ENCODE assay signal across 8 cellular contexts in the genomic region with DNA sequence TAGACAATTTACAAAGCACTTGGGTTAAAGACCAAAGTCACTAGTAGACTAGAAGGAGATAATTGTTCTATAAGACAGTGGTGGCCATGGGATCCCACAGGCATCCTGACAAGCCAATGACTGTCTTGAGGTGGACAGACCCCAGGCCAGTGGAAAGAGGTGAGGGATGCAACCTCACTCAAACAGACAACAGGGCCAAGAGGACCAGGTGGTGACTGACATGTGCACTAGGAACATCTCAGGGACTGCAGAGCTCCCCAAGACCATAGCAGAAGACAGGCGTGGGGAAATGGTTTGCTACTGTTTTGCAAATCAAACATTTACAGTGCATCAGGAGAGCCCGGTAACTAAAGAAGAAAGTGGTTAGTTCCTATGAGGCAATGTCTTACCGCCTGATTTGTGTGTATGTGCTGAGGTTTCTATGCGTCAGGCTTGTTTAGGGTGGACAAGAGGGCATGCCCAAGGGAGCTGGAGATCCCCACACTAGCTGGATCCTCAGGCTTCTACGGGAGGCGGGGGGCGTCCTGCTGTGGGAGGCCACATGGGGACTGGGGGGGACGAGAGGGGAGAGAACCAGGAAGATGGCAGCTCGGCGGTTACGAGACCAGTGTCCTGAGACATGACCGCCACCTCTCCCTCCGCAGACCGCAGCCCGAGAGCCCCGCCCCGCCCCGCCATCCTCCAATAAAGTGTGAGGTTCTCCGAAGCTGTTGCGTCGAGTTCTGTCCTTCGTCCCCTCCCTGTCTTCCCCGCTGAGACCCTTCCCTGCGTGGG. TPM values are rescaled to one million over a fixed set of nuclear protein-coding genes. Genes with fewer than 3 reads are reported as not detected.
DNase-seq lines count a peak whose midpoint lies in the region; ATAC-seq lines count a peak whose summit lies in the region.

No MANE protein-coding gene starts in this region.

- no peaks in the 10 kb centered on the region for H3K27me3 Mint-ChIP-seq in CD4-positive, alpha-beta memory T cell

- POLR2A ChIA-PET in CD4-positive, alpha-beta memory T cell (lab: Charles Lee; ENCODE audit: partially characterized antibody), result interaction anchor here (0.5 to 2.5 kb wide), 5 partner anchors 8 to 164 kb away, joined by 3 to 13 read pairs (median 4); a partner anchor contains a TSS

- H3K27me3 ChIP-seq in CD4-positive, alpha-beta memory T cell (ENCODE audit: insufficient read depth, low read length), result no peaks in the 10 kb centered on the region

- peak overlapping the region; percentile 62 for H3K27ac ChIP-seq in CD4-positive, alpha-beta memory T cell (ENCODE audit: low read depth, low read length)

- peaks cover 26% of the 10 kb centered on the region for H3K4me1 ChIP-seq in CD4-positive, alpha-beta memory T cell (ENCODE audit: insufficient read depth, low read length)

- peaks cover 20% of the 10 kb centered on the region for H3K36me3 ChIP-seq in CD4-positive, alpha-beta memory T cell (ENCODE audit: insufficient read depth, low read length)

- CTCF ChIA-PET in CD4-positive, alpha-beta memory T cell (lab: Charles Lee; ENCODE audit: partially characterized antibody), result interaction anchor here (1.4 kb wide), 1 partner anchor 172 kb away, joined by 3 read pairs; no protein-coding TSS in a partner anchor

- H3K36me3 Mint-ChIP-seq in CD4-positive, alpha-beta memory T cell, result peaks cover 11 to 30% of the 10 kb centered on the region in 2 donors

- no peaks in the 10 kb centered on the region for H3K9me3 ChIP-seq in CD4-positive, alpha-beta memory T cell (ENCODE audit: control insufficient read depth in 1 of 2, low read length in 2 of 2)

- intact Hi-C loops in CD4-positive, alpha-beta memory T cell (cut with micrococcal nuclease), result loop anchor here (5.0 kb wide), 2 partner anchors 173 to 767 kb away; a partner anchor contains a TSS

- H3K9me3 Mint-ChIP-seq in CD4-positive, alpha-beta memory T cell, result peaks cover 0 to 4% (median 0%) of the 10 kb centered on the region in 8 donors

- peak overlapping the region; percentile 66 to 95 for H3K4me3 ChIP-seq in CD4-positive, alpha-beta memory T cell (ENCODE audit: low read length in 2 of 2)

- peaks cover 15 to 30% (median 15%) of the 10 kb centered on the region in 4 donors for H3K4me1 Mint-ChIP-seq in CD4-positive, alpha-beta memory T cell

- peak overlapping the region; percentile 81 to 92 (median 89) for H3K4me3 Mint-ChIP-seq in CD4-positive, alpha-beta memory T cell

- ATAC-seq in GM19328 (IDR thresholded peaks at IDR 0.05; ENCODE audit: unreplicated experiment) (peak; percentile 37), HG03378 (IDR thresholded peaks at IDR 0.05; ENCODE audit: unreplicated experiment) (peak; percentile 34)

- peak; percentile 17 to 67 (median 31) for DNase-seq in CD4-positive, alpha-beta memory T cell
- DNase-seq in OCI-M1 (lab: John Stamatoyannopoulos, UW) (peak; percentile 97), glomerular visceral epithelial cell (ENCODE audit: extremely low spot score) (peak; percentile 76), occipital lobe (lab: John Stamatoyannopoulos, UW) (peak; percentile 89), medulla oblongata (ENCODE audit: extremely low spot score) (no peak)
- DNase-seq in activated gamma-delta T cell treated with anti-CD3 and anti-CD28 coated beads, Interleukin-2, amount 50 U/mL, for 16 hours (ENCODE audit: low read depth), result peak; percentile 3

- H3K27ac Mint-ChIP-seq in CD4-positive, alpha-beta memory T cell, result peak overlapping the region; percentile 73 to 94 (median 80)

RNA-seq across cellular contexts. Expression of a gene that starts 0.6 kb away (rescaled TPM):
- total RNA-seq in CD4-positive, alpha-beta memory T cell, result 10 to 100 TPM; 31.6 to 32.2 TPM
- 10 to 100 TPM; 64.0 to 66.4 TPM for polyA plus RNA-seq in CD4-positive, alpha-beta memory T cell
- 36.0 TPM for total RNA-seq in occipital lobe

RNA-seq across cellular contexts. Expression of a gene that starts 1.8 kb away (rescaled TPM):
- 1 to 10 TPM; 1.2 to 1.9 TPM for total RNA-seq in CD4-positive, alpha-beta memory T cell
- not detected for polyA plus RNA-seq in CD4-positive, alpha-beta memory T cell
- total RNA-seq in occipital lobe, result not detected

RNA-seq across cellular contexts. Expression of a gene that starts 26.2 kb away (rescaled TPM):
- 1 to 10 TPM in 1 of 2 experiments, not detected in 1; 1.5 TPM for total RNA-seq in CD4-positive, alpha-beta memory T cell
- under 1 TPM in 1 of 2 donors, not detected in 1; 1.00 TPM for polyA plus RNA-seq in CD4-positive, alpha-beta memory T cell
- total RNA-seq in occipital lobe, result not detected

RNA-seq across cellular contexts. Expression of a gene that starts 39.3 kb away (rescaled TPM):
- total RNA-seq in CD4-positive, alpha-beta memory T cell, result not detected
- not detected for polyA plus RNA-seq in CD4-positive, alpha-beta memory T cell
- total RNA-seq in occipital lobe, result not detected
